In genomic region chr16:87747626-87748025, GRCh38 we compare ENCODE assay signal across 25 cellular contexts.
"Had no signal": no experiment of that assay in that cellular context is flagged by ENCODE, and none has a peak within 500 bp of the region (broad histone marks: within the 10 kb centered on the region; RNA-seq: fewer than 3 reads in every experiment).

No MANE protein-coding gene starts in this region.

- DNase-seq: activated CD4-positive, alpha-beta T cell treated with anti-CD3 and anti-CD28 coated beads, Interleukin-2, amount 10 ng/mL, durations not matched to agents 7 days and 5 days; activated CD8-positive, alpha-beta memory T cell treated with anti-CD3 and anti-CD28 coated beads, Interleukin-2, amount 10 ng/mL, durations not matched to agents 7 days and 5 days; activated CD8-positive, alpha-beta T cell treated with anti-CD3 and anti-CD28 coated beads for 36 hours; activated gamma-delta T cell treated with Interleukin-2 at 50 U/mL for 16 hours; anterior cingulate cortex; body of pancreas; heart right ventricle; immature natural killer cell; kidney glomerular epithelial cell; left lung; natural killer cell; pancreas; psoas muscle; right cardiac atrium; stimulated activated CD4-positive, alpha-beta T cell treated with anti-CD3 and anti-CD28 coated beads, Interleukin-1b, Interleukin-23, amount 100 ng/mL, for 48 hours; stimulated activated naive CD8-positive, alpha-beta T cell treated with anti-CD3 and anti-CD28 coated beads, Interleukin-15, amount 100 ng/mL, for 72 hours; T-helper 2 cell; tibial artery had no signal

- H3K9me3 ChIP-seq: body of pancreas, heart right ventricle, left lung, neutrophil, pancreas, psoas muscle, tibial artery had no signal

- H3K27ac ChIP-seq: body of pancreas, cardiac muscle cell, heart right ventricle, left lung, pancreas, psoas muscle, tibial artery had no signal

- FAIRE-seq: endometrium, pancreas had no signal

- H3K4me3 Mint-ChIP-seq: activated CD4-positive, alpha-beta T cell treated with anti-CD3 and anti-CD28 coated beads, Interleukin-2, amount 10 ng/mL, durations not matched to agents 7 days and 5 days; activated CD8-positive, alpha-beta memory T cell treated with anti-CD3 and anti-CD28 coated beads, Interleukin-2, amount 10 ng/mL, durations not matched to agents 7 days and 5 days; activated CD8-positive, alpha-beta T cell treated with anti-CD3 and anti-CD28 coated beads for 36 hours; activated naive CD4-positive, alpha-beta T cell treated with anti-CD3 and anti-CD28 coated beads, Interleukin-2, amount 50 U/mL, for 24 hours; activated T-helper 1 cell treated with anti-CD3 and anti-CD28 coated beads, Interleukin-12 subunit alpha, Interleukin-12 subunit beta, Interleukin-2, Interleukin-4 antibody, amounts not matched to agents 30 ng/mL and 10 ng/mL and 1 ng/mL, durations not matched to agents 14 hours and 24 hours and 36 hours; immature natural killer cell; mesothelial cell of epicardium; natural killer cell; stimulated activated naive CD8-positive, alpha-beta T cell treated with anti-CD3 and anti-CD28 coated beads, Interleukin-15, amount 100 ng/mL, for 72 hours had no signal

- H3K4me1 Mint-ChIP-seq: activated CD8-positive, alpha-beta memory T cell treated with anti-CD3 and anti-CD28 coated beads, Interleukin-2, amount 10 ng/mL, durations not matched to agents 7 days and 5 days; mesothelial cell of epicardium had no signal

- ATAC-seq: activated CD4-positive, CD25-positive, alpha-beta regulatory T cell treated with anti-CD3 and anti-CD28 coated beads, Interleukin-2, amount 50 U/mL, for 24 hours; activated CD8-positive, alpha-beta memory T cell treated with anti-CD3 and anti-CD28 coated beads, Interleukin-2, amount 10 ng/mL, durations not matched to agents 7 days and 5 days; activated CD8-positive, alpha-beta T cell treated with anti-CD3 and anti-CD28 coated beads for 36 hours; body of pancreas; heart right ventricle; left lung; natural killer cell; psoas muscle; right cardiac atrium; stimulated activated naive CD8-positive, alpha-beta T cell treated with anti-CD3 and anti-CD28 coated beads, Interleukin-15, amount 100 ng/mL, for 72 hours had no signal

- H3K27ac Mint-ChIP-seq: activated CD4-positive, alpha-beta T cell treated with anti-CD3 and anti-CD28 coated beads, Interleukin-2, amount 10 ng/mL, durations not matched to agents 7 days and 5 days; activated CD8-positive, alpha-beta memory T cell treated with anti-CD3 and anti-CD28 coated beads, Interleukin-2, amount 10 ng/mL, durations not matched to agents 7 days and 5 days; activated naive CD4-positive, alpha-beta T cell treated with anti-CD3 and anti-CD28 coated beads, Interleukin-2, amount 50 U/mL, for 24 hours; activated T-helper 1 cell treated with anti-CD3 and anti-CD28 coated beads, Interleukin-12 subunit alpha, Interleukin-12 subunit beta, Interleukin-2, Interleukin-4 antibody, amounts not matched to agents 30 ng/mL and 10 ng/mL and 1 ng/mL, durations not matched to agents 14 hours and 24 hours and 36 hours; mesothelial cell of epicardium had no signal

- H3K4me1 ChIP-seq: body of pancreas, heart right ventricle, left lung, pancreas, psoas muscle, tibial artery had no signal

- H3K9me3 Mint-ChIP-seq: activated CD4-positive, alpha-beta T cell treated with anti-CD3 and anti-CD28 coated beads, Interleukin-2, amount 10 ng/mL, durations not matched to agents 7 days and 5 days; activated CD8-positive, alpha-beta T cell treated with anti-CD3 and anti-CD28 coated beads for 36 hours; activated naive CD4-positive, alpha-beta T cell treated with anti-CD3 and anti-CD28 coated beads, Interleukin-2, amount 50 U/mL, for 24 hours; activated T-helper 1 cell treated with anti-CD3 and anti-CD28 coated beads, Interleukin-12 subunit alpha, Interleukin-12 subunit beta, Interleukin-2, Interleukin-4 antibody, amounts not matched to agents 30 ng/mL and 10 ng/mL and 1 ng/mL, durations not matched to agents 14 hours and 24 hours and 36 hours; immature natural killer cell; mesothelial cell of epicardium; natural killer cell; stimulated activated naive CD8-positive, alpha-beta T cell treated with anti-CD3 and anti-CD28 coated beads, Interleukin-15, amount 100 ng/mL, for 72 hours had no signal

- H3K27me3 Mint-ChIP-seq: activated CD4-positive, alpha-beta T cell treated with anti-CD3 and anti-CD28 coated beads, Interleukin-2, amount 10 ng/mL, durations not matched to agents 7 days and 5 days; activated CD8-positive, alpha-beta memory T cell treated with anti-CD3 and anti-CD28 coated beads, Interleukin-2, amount 10 ng/mL, durations not matched to agents 7 days and 5 days; activated CD8-positive, alpha-beta T cell treated with anti-CD3 and anti-CD28 coated beads for 36 hours; activated naive CD4-positive, alpha-beta T cell treated with anti-CD3 and anti-CD28 coated beads, Interleukin-2, amount 50 U/mL, for 24 hours; stimulated activated naive CD8-positive, alpha-beta T cell treated with anti-CD3 and anti-CD28 coated beads, Interleukin-15, amount 100 ng/mL, for 72 hours had no signal

- H3K27me3 ChIP-seq: body of pancreas, cardiac muscle cell, heart right ventricle, left lung, neutrophil, pancreas, tibial artery had no signal

- H3K4me3 ChIP-seq: body of pancreas, cardiac muscle cell, heart right ventricle, left lung, pancreas, psoas muscle, tibial artery had no signal
